Comparison of ENCODE assay signal across 25 cellular contexts in genomic region chr20:11277170-11277569, GRCh38.
"Had no signal": no experiment of that assay in that cellular context is flagged by ENCODE, and none has a peak within 500 bp of the region (broad histone marks: within the 10 kb centered on the region; RNA-seq: fewer than 3 reads in every experiment).

No MANE protein-coding gene starts in this region.

- H3K4me1 ChIP-seq: left lung, lower lobe of right lung had no signal

- H3K4me3 Mint-ChIP-seq: mesothelial cell of epicardium; naive thymus-derived CD4-positive, alpha-beta T cell had no signal

- H3K36me3 Mint-ChIP-seq: mesothelial cell of epicardium; naive thymus-derived CD4-positive, alpha-beta T cell had no signal

- H3K36me3 ChIP-seq: esophagus squamous epithelium, gastrocnemius medialis, heart right ventricle, left lung, lower lobe of right lung had no signal

- FAIRE-seq: colon, islet of Langerhans, keratinocyte had no signal

- H3K27ac Mint-ChIP-seq: mesothelial cell of epicardium; naive thymus-derived CD4-positive, alpha-beta T cell had no signal

- H3K4me3 ChIP-seq: coronary artery, dorsolateral prefrontal cortex, esophagus squamous epithelium, gastrocnemius medialis, heart right ventricle, left lung, lower lobe of right lung had no signal

- DNase-seq: dermis blood vessel endothelial cell; dorsolateral prefrontal cortex; effector CD4-positive, alpha-beta T cell; effector memory CD4-positive, alpha-beta T cell; erythroblast; esophagus squamous epithelium; foreskin fibroblast; foreskin melanocyte; gastrocnemius medialis; glutamatergic neuron; head of caudate nucleus; heart right ventricle; hippocampal formation; left cardiac atrium; left lung; left ventricle myocardium superior; lower lobe of right lung; mesenchymal stem cell; naive thymus-derived CD4-positive, alpha-beta T cell had no signal

- H3K27ac ChIP-seq: coronary artery, dorsolateral prefrontal cortex, epithelial cell of prostate, esophagus squamous epithelium, gastrocnemius medialis, heart right ventricle, left lung, lower lobe of right lung had no signal

- H3K27me3 ChIP-seq: esophagus squamous epithelium, gastrocnemius medialis, heart right ventricle, left lung had no signal

- H3K9me3 ChIP-seq: esophagus squamous epithelium, gastrocnemius medialis, left lung, lower lobe of right lung had no signal
